9 cellular contexts compared by ENCODE assay signal in genomic region chr4:185534534-185534849, GRCh38. TPM values are rescaled to one million over a fixed set of nuclear protein-coding genes. Genes with fewer than 3 reads are reported as not detected.
DNase-seq lines count a peak whose midpoint lies in the region; ATAC-seq and TF ChIP-seq lines count a peak whose summit lies in the region.
"Had no signal": no experiment of that assay in that cellular context is flagged by ENCODE, and none has a peak within 500 bp of the region (broad histone marks: within the 10 kb centered on the region; RNA-seq: fewer than 3 reads in every experiment).

No MANE protein-coding gene starts in this region.

- TF ChIP-seq POLR2A in lower leg skin (IDR thresholded peaks at IDR 0.05) (no peak), testis (IDR thresholded peaks at IDR 0.05) (no peak)

- intact Hi-C loops in lower leg skin (cut with DNase I; ENCODE audit: low total_unique reads), result no loop called here
- intact Hi-C loops in testis (cut with DNase I; ENCODE audit: low total_unique reads), result no loop called here

- ATAC-seq in GM18907 (IDR thresholded peaks at IDR 0.05; ENCODE audit: unreplicated experiment), result no peak

- peak overlapping the region; percentile 99 for H3K27ac ChIP-seq in coronary artery
- peak overlapping the region; percentile 87 to 94 for H3K27ac ChIP-seq in testis

- no peaks in the 10 kb centered on the region for H3K27me3 ChIP-seq in testis

- H3K4me1 ChIP-seq in testis, result peaks cover 7% of the 10 kb centered on the region

- TF ChIP-seq CTCF in coronary artery (IDR thresholded peaks at IDR 0.05) (no peak), lower leg skin (IDR thresholded peaks at IDR 0.05) (no peak), testis (IDR thresholded peaks at IDR 0.05) (no peak)

- peak overlapping the region; percentile 41 for H3K4me3 Mint-ChIP-seq in T-helper 2 cell treated with Interferon-gamma antibody and Interleukin-4, amounts not matched to agents 5 μg/mL and 100 μg/mL, for 36 hours

- H3K4me1 Mint-ChIP-seq in T-helper 2 cell treated with Interferon-gamma antibody and Interleukin-4, amounts not matched to agents 5 μg/mL and 100 μg/mL, for 36 hours (ENCODE audit: low read depth), result no peaks in the 10 kb centered on the region

- H3K27me3 Mint-ChIP-seq in T-helper 2 cell treated with Interferon-gamma antibody and Interleukin-4, amounts not matched to agents 5 μg/mL and 100 μg/mL, for 36 hours (ENCODE audit: low read depth), result peaks cover 35% of the 10 kb centered on the region

- DNase-seq in T-helper 2 cell treated with Interferon-gamma antibody and Interleukin-4, amounts not matched to agents 5 μg/mL and 100 μg/mL, for 36 hours (ENCODE audit: low spot score), result no peak
- no peak for DNase-seq in T-helper 2 cell
- no peak for DNase-seq in coronary artery (ENCODE audit: low spot score)
- DNase-seq in lower leg skin (ENCODE audit: low spot score in 2 of 2), result no peak
- no peak for DNase-seq in testis
- DNase-seq in germinal center (ENCODE audit: low spot score), result no peak
- DNase-seq in NCI-H345 treated with DMSO at 0.1 percent for 48 hours (lab: John Stamatoyannopoulos, UW; ENCODE audit: unreplicated experiment), result no peak

- 2 to 4% methylated on average over 8 of the region's 8 CpGs for WGBS in lower leg skin, 2 donors
- WGBS in testis, 2 donors, result 0 to 2% methylated on average over 7 to 8 of the region's 8 CpGs

- H3K27ac Mint-ChIP-seq in T-helper 2 cell treated with Interferon-gamma antibody and Interleukin-4, amounts not matched to agents 5 μg/mL and 100 μg/mL, for 36 hours, result no peak overlapping the region

- H3K4me3 ChIP-seq in coronary artery, result peak overlapping the region; percentile 97
- H3K4me3 ChIP-seq in lower leg skin (ENCODE audit: low read depth, poor library complexity, severe bottlenecking), result peak overlapping the region; percentile 46
- peak overlapping the region; percentile 73 to 77 for H3K4me3 ChIP-seq in testis

- H3K36me3 Mint-ChIP-seq in T-helper 2 cell treated with Interferon-gamma antibody and Interleukin-4, amounts not matched to agents 5 μg/mL and 100 μg/mL, for 36 hours (ENCODE audit: low read depth), result no peaks in the 10 kb centered on the region

- H3K9me3 Mint-ChIP-seq in T-helper 2 cell treated with Interferon-gamma antibody and Interleukin-4, amounts not matched to agents 5 μg/mL and 100 μg/mL, for 36 hours, result no peaks in the 10 kb centered on the region

- H3K36me3 ChIP-seq in testis (ENCODE audit: low read depth, missing control alignments), result no peaks in the 10 kb centered on the region

- no peaks in the 10 kb centered on the region for H3K9me3 ChIP-seq in testis

RNA-seq across cellular contexts. Expression of gene PDLIM3, which starts 0.8 kb away (rescaled TPM):
- total RNA-seq in lower leg skin (10 to 100 TPM; 10.7 to 25.2 (median 21.2) TPM), testis (10 to 100 TPM; 29.8 to 41.6 TPM)
- 66.4 TPM for polyA plus RNA-seq in testis (ENCODE audit: insufficient read depth, low read depth, low replicate concordance)
- total RNA-seq: T-helper 2 cell treated with Interferon-gamma antibody and Interleukin-4, amounts not matched to agents 100 ng/mL and 5 ng/mL, for 36 hours had no signal

Comparison
In these comparisons a context has a peak if more than half of its experiments do, and no peak if none do; other contexts are left out.
1. H3K4me3 ChIP-seq: peak in every context shown above with its lines; median percentile 97 in coronary artery; 75 in testis; 46 in lower leg skin.